12 cellular contexts compared by ENCODE assay signal in the genomic region with DNA sequence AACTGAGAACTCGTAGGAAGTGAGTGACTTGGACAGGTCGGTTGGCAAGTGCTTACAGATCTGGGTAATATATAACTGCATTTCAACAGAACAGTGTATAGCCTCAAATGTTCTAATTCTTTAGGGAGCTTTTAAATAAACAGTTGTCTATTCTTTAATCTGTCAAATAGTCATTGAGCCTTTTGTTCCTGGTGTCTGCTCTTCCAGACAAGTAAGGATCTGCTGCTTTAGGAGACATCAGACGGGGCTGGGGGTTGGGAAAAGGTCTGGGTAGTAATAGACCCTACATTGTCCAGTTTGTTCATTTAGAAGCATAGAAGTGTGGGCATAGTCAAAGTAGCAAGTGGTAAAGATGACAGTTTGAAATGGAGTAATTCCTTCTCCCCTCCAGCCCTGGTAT. TPM values are rescaled to one million over a fixed set of nuclear protein-coding genes. Genes with fewer than 3 reads are reported as not detected.
DNase-seq lines count a peak whose midpoint lies in the region; ATAC-seq and TF ChIP-seq lines count a peak whose summit lies in the region.
"Had no signal": no experiment of that assay in that cellular context is flagged by ENCODE, and none has a peak within 500 bp of the region (broad histone marks: within the 10 kb centered on the region; RNA-seq: fewer than 3 reads in every experiment).

No MANE protein-coding gene starts in this region.

- no peak for DNase-seq in stimulated activated naive CD8-positive, alpha-beta T cell treated with anti-CD3 and anti-CD28 coated beads, Interleukin-15, Interleukin-2, amounts not matched to agents 100 U/mL and 50 U/mL, for 24 hours
- DNase-seq in naive thymus-derived CD4-positive, alpha-beta T cell: no peak
- DNase-seq in foreskin melanocyte (no peak), lower lobe of right lung (no peak), SKM-1 treated with dmso at 0.1 percent for 144 hours (lab: John Stamatoyannopoulos, UW; ENCODE audit: unreplicated experiment) (no peak)
- DNase-seq: C1 segment of cervical spinal cord, foreskin keratinocyte, HCEC 1CT, left lung had no signal

- POLR2A ChIA-PET in naive thymus-derived CD4-positive, alpha-beta T cell (lab: Charles Lee): no interaction called here

- H3K4me1 ChIP-seq in naive thymus-derived CD4-positive, alpha-beta T cell (ENCODE audit: control insufficient read depth in 2 of 2, insufficient read depth in 2 of 2, low read length in 2 of 2): peaks cover 30 to 37% of the 10 kb centered on the region in 2 donors
- peaks cover 33% of the 10 kb centered on the region for H3K4me1 ChIP-seq in lower lobe of right lung

- H3K27me3 Mint-ChIP-seq in stimulated activated naive CD8-positive, alpha-beta T cell treated with anti-CD3 and anti-CD28 coated beads, Interleukin-15, Interleukin-2, amounts not matched to agents 100 ng/mL and 50 ng/mL, for 24 hours: no peaks in the 10 kb centered on the region
- no peaks in the 10 kb centered on the region for H3K27me3 Mint-ChIP-seq in activated T-helper 17 cell treated with anti-CD3 and anti-CD28 coated beads, Interleukin-2, amount 50 U/mL, for 72 hours
- H3K27me3 Mint-ChIP-seq in naive thymus-derived CD4-positive, alpha-beta T cell: no peaks in the 10 kb centered on the region

- H3K36me3 Mint-ChIP-seq in stimulated activated naive CD8-positive, alpha-beta T cell treated with anti-CD3 and anti-CD28 coated beads, Interleukin-15, Interleukin-2, amounts not matched to agents 100 ng/mL and 50 ng/mL, for 24 hours (ENCODE audit: low read depth): peaks cover 39% of the 10 kb centered on the region
- peaks cover 52% of the 10 kb centered on the region for H3K36me3 Mint-ChIP-seq in activated T-helper 17 cell treated with anti-CD3 and anti-CD28 coated beads, Interleukin-2, amount 50 U/mL, for 72 hours (ENCODE audit: low read depth)
- H3K36me3 Mint-ChIP-seq in naive thymus-derived CD4-positive, alpha-beta T cell: peaks cover 0 to 5% (median 3%) of the 10 kb centered on the region in 5 donors

- peak overlapping the region; percentile 96 for H3K4me3 Mint-ChIP-seq in stimulated activated naive CD8-positive, alpha-beta T cell treated with anti-CD3 and anti-CD28 coated beads, Interleukin-15, Interleukin-2, amounts not matched to agents 100 ng/mL and 50 ng/mL, for 24 hours
- peak overlapping the region; percentile 99 for H3K4me3 Mint-ChIP-seq in activated T-helper 17 cell treated with anti-CD3 and anti-CD28 coated beads, Interleukin-2, amount 50 U/mL, for 72 hours
- peak overlapping the region; percentile 63 to 99 (median 92) for H3K4me3 Mint-ChIP-seq in naive thymus-derived CD4-positive, alpha-beta T cell

- no peak for TF ChIP-seq CTCF in lower lobe of right lung (IDR thresholded peaks at IDR 0.05)

- no peaks in the 10 kb centered on the region for H3K9me3 Mint-ChIP-seq in stimulated activated naive CD8-positive, alpha-beta T cell treated with anti-CD3 and anti-CD28 coated beads, Interleukin-15, Interleukin-2, amounts not matched to agents 100 ng/mL and 50 ng/mL, for 24 hours
- H3K9me3 Mint-ChIP-seq in activated T-helper 17 cell treated with anti-CD3 and anti-CD28 coated beads, Interleukin-2, amount 50 U/mL, for 72 hours: no peaks in the 10 kb centered on the region
- H3K9me3 Mint-ChIP-seq in naive thymus-derived CD4-positive, alpha-beta T cell: peaks cover 0 to 5% (median 0%) of the 10 kb centered on the region in 11 donors

- H3K4me3 ChIP-seq in naive thymus-derived CD4-positive, alpha-beta T cell (ENCODE audit: low read length): no peak overlapping the region
- no peak overlapping the region for H3K4me3 ChIP-seq in lower lobe of right lung

- H3K4me1 Mint-ChIP-seq in stimulated activated naive CD8-positive, alpha-beta T cell treated with anti-CD3 and anti-CD28 coated beads, Interleukin-15, Interleukin-2, amounts not matched to agents 100 ng/mL and 50 ng/mL, for 24 hours (ENCODE audit: low read depth): peaks cover 63% of the 10 kb centered on the region
- H3K4me1 Mint-ChIP-seq in activated T-helper 17 cell treated with anti-CD3 and anti-CD28 coated beads, Interleukin-2, amount 50 U/mL, for 72 hours: peaks cover 31% of the 10 kb centered on the region
- peaks cover 26 to 56% (median 53%) of the 10 kb centered on the region in 7 donors for H3K4me1 Mint-ChIP-seq in naive thymus-derived CD4-positive, alpha-beta T cell

- no peaks in the 10 kb centered on the region for H3K27me3 ChIP-seq in naive thymus-derived CD4-positive, alpha-beta T cell (ENCODE audit: control insufficient read depth in 2 of 2, insufficient read depth in 2 of 2, low read length in 2 of 2)
- H3K27me3 ChIP-seq in lower lobe of right lung (ENCODE audit: low read depth): no peaks in the 10 kb centered on the region
- H3K27me3 ChIP-seq: foreskin keratinocyte, left lung had no signal

- no peaks in the 10 kb centered on the region for H3K9me3 ChIP-seq in naive thymus-derived CD4-positive, alpha-beta T cell (ENCODE audit: control insufficient read depth in 2 of 3, low read length in 3 of 3)
- H3K9me3 ChIP-seq in lower lobe of right lung: no peaks in the 10 kb centered on the region
- H3K9me3 ChIP-seq: left lung had no signal

- CTCF ChIA-PET in naive thymus-derived CD4-positive, alpha-beta T cell (lab: Charles Lee): no interaction called here

- intact Hi-C loops in naive thymus-derived CD4-positive, alpha-beta T cell (cut with micrococcal nuclease): no loop called here
- intact Hi-C loops in lower lobe of right lung (cut with DNase I): no loop called here

- peaks cover 0 to 7% (median 0%) of the 10 kb centered on the region in 3 experiments for H3K36me3 ChIP-seq in naive thymus-derived CD4-positive, alpha-beta T cell (ENCODE audit: control insufficient read depth in 2 of 3, insufficient read depth in 3 of 3, low read length in 3 of 3)
- no peaks in the 10 kb centered on the region for H3K36me3 ChIP-seq in lower lobe of right lung
- H3K36me3 ChIP-seq: left lung had no signal

- H3K27ac Mint-ChIP-seq in stimulated activated naive CD8-positive, alpha-beta T cell treated with anti-CD3 and anti-CD28 coated beads, Interleukin-15, Interleukin-2, amounts not matched to agents 100 ng/mL and 50 ng/mL, for 24 hours: peak overlapping the region; percentile 4
- peak overlapping the region; percentile 98 for H3K27ac Mint-ChIP-seq in activated T-helper 17 cell treated with anti-CD3 and anti-CD28 coated beads, Interleukin-2, amount 50 U/mL, for 72 hours
- H3K27ac Mint-ChIP-seq in naive thymus-derived CD4-positive, alpha-beta T cell: peak overlapping the region in 6 of 9 donors; percentile 17 to 75 (median 56)

- ATAC-seq in stimulated activated naive CD8-positive, alpha-beta T cell treated with anti-CD3 and anti-CD28 coated beads, Interleukin-15, Interleukin-2, amounts not matched to agents 100 U/mL and 50 U/mL, for 24 hours: no peak
- ATAC-seq in activated T-helper 17 cell treated with anti-CD3 and anti-CD28 coated beads, Interleukin-2, amount 50 U/mL, for 72 hours (replicated peaks): no peak
- ATAC-seq in naive thymus-derived CD4-positive, alpha-beta T cell: no peak
- ATAC-seq in lower lobe of right lung (no peak), GM21786 (IDR thresholded peaks at IDR 0.05; ENCODE audit: unreplicated experiment) (no peak)
- ATAC-seq: foreskin keratinocyte, left lung had no signal

- no peak overlapping the region for H3K27ac ChIP-seq in naive thymus-derived CD4-positive, alpha-beta T cell (ENCODE audit: low read depth, low read length)
- H3K27ac ChIP-seq in lower lobe of right lung: no peak overlapping the region
- H3K27ac ChIP-seq: foreskin keratinocyte, left lung had no signal

RNA-seq across cellular contexts. Expression of a gene that starts 2.0 kb away (rescaled TPM):
- total RNA-seq in activated T-helper 17 cell treated with anti-CD3 and anti-CD28 coated beads, Interleukin-2, amount 50 U/mL, for 72 hours: 100 to 1,000 TPM in 1 of 2 donors, 10 to 100 TPM in 1; 95.0 to 119 TPM
- 10 to 100 TPM; 43.5 to 94.7 (median 46.7) TPM for total RNA-seq in naive thymus-derived CD4-positive, alpha-beta T cell
- polyA plus RNA-seq in naive thymus-derived CD4-positive, alpha-beta T cell: 10 to 100 TPM; 70.2 to 78.1 TPM
- 87.5 TPM for total RNA-seq in lower lobe of right lung

RNA-seq across cellular contexts. Expression of a gene that starts 11.3 kb away (rescaled TPM):
- 1,000 to 10,000 TPM; 1,630 to 2,257 TPM for total RNA-seq in activated T-helper 17 cell treated with anti-CD3 and anti-CD28 coated beads, Interleukin-2, amount 50 U/mL, for 72 hours
- total RNA-seq in naive thymus-derived CD4-positive, alpha-beta T cell: 1,000 to 10,000 TPM; 1,134 to 1,668 (median 1,601) TPM
- 100 to 1,000 TPM; 697 to 787 TPM for polyA plus RNA-seq in naive thymus-derived CD4-positive, alpha-beta T cell
- 896 TPM for total RNA-seq in lower lobe of right lung

RNA-seq across cellular contexts. Expression of a gene that starts 38.5 kb away (rescaled TPM):
- total RNA-seq in activated T-helper 17 cell treated with anti-CD3 and anti-CD28 coated beads, Interleukin-2, amount 50 U/mL, for 72 hours: 10 to 100 TPM; 30.8 to 33.1 TPM
- total RNA-seq in naive thymus-derived CD4-positive, alpha-beta T cell: 10 to 100 TPM; 44.9 to 57.7 (median 51.4) TPM
- polyA plus RNA-seq in naive thymus-derived CD4-positive, alpha-beta T cell: 1 to 10 TPM; 3.1 to 4.9 TPM
- total RNA-seq in lower lobe of right lung: 54.8 TPM

Comparison
In these comparisons a context has a peak if more than half of its experiments do, and no peak if none do; other contexts are left out.
1. H3K27ac Mint-ChIP-seq: peak in every context shown above with its lines; median percentile 98 in activated T-helper 17 cell treated with anti-CD3 and anti-CD28 coated beads, Interleukin-2, amount 50 U/mL, for 72 hours; 56 in naive thymus-derived CD4-positive, alpha-beta T cell; 4 in stimulated activated naive CD8-positive, alpha-beta T cell treated with anti-CD3 and anti-CD28 coated beads, Interleukin-15, Interleukin-2, amounts not matched to agents 100 ng/mL and 50 ng/mL, for 24 hours.